In the genomic region with DNA sequence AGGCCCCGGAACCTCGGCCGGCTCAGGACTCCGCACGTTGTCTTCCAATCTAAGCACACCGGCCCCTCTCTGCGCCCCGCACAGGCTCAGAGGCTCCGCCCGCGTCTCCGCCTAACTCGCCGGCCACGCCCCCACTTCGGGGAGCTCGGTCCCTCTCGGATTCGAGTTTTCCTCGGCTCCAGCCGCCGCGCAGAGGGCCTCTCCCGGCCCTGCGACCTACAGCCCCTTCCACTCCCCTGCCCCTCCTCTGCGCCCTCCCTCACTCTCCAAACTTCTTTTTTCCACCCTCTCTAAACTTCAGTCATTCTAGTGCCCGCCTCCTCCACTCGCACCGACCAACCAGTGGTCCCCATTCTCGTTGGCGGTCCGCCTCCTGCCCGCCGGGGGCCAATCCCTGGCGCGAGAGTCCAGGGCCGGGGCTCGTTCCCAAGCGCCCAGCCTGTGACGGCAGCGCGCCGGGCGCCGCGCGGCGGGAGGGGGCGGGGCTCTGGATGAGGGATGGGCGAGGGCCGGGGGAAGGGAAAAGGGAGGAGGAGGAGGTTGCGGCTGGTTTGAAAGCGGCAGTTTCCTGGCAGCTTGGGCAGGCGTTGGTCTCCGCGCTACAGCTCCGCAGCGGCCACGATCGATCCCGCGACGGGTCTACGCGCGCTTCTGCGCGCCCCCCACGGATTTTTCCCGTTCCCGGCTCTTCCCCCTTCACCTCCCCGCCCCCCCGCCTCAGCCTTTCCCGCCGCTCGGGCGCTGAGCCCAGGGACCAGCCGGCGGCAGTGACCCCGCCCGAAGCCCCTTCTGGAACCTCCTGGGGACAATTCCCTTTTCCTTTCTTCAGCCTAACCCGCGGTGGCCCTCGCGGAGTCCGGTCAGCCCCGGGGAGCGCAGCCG, we compare ENCODE assay signal across 1 cellular context.
A peak's percentile ranks its signal among the peaks of the same experiment; 100 is the strongest.
TF ChIP-seq lines count a peak whose summit lies in the region.

TSS of gene MAGI3 (plus strand) at position 563 of the 882 bp plus-strand sequence. CDS start 519 bp downstream, outside the sequence.

TF ChIP-seq in K562, 482 proteins besides CTCF, POLR2A, EP300 and RAD21 (continued from another document and continues in another):
- TF ChIP-seq STAT6 (CRISPR knock-in tag; IDR thresholded peaks at IDR 0.05): no peak
- TF ChIP-seq DDX20 (tag; IDR thresholded peaks at IDR 0.05; ENCODE audit: low read depth): no peak
- TF ChIP-seq, protein P1, sequence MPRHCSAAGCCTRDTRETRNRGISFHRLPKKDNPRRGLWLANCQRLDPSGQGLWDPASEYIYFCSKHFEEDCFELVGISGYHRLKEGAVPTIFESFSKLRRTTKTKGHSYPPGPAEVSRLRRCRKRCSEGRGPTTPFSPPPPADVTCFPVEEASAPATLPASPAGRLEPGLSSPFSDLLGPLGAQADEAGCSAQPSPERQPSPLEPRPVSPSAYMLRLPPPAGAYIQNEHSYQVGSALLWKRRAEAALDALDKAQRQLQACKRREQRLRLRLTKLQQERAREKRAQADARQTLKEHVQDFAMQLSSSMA (CRISPR knock-in tag; IDR thresholded peaks at IDR 0.05): no peak
- no peak for TF ChIP-seq ZNF507 (tag; conservative IDR thresholded peaks at IDR 0.05)
- no peak for TF ChIP-seq SIRT6 (IDR thresholded peaks at IDR 0.05; ENCODE audit: low read depth, low read length)
- TF ChIP-seq CREB3L1 (IDR thresholded peaks at IDR 0.05; ENCODE audit: borderline replicate concordance, low read depth): no peak
- no peak for TF ChIP-seq E2F4 (CRISPR knock-in tag; IDR thresholded peaks at IDR 0.05; ENCODE audit: low read depth)
- TF ChIP-seq NR2F6 (CRISPR knock-in tag; IDR thresholded peaks at IDR 0.05): no peak
- peak in 1 of 3 experiments; percentile 27 for TF ChIP-seq YY1 (IDR thresholded peaks at IDR 0.05; ENCODE audit: borderline replicate concordance in 1 of 3, control insufficient read depth in 1 of 3, extremely low read depth in 1 of 3, insufficient read depth in 3 of 3, insufficient read length in 1 of 3, insufficient replicate concordance in 2 of 3, low read depth in 1 of 3, low read length in 2 of 3)
- no peak for TF ChIP-seq NFE2L1 (tag; IDR thresholded peaks at IDR 0.05; ENCODE audit: borderline replicate concordance, low read depth)
- TF ChIP-seq, protein P2, sequence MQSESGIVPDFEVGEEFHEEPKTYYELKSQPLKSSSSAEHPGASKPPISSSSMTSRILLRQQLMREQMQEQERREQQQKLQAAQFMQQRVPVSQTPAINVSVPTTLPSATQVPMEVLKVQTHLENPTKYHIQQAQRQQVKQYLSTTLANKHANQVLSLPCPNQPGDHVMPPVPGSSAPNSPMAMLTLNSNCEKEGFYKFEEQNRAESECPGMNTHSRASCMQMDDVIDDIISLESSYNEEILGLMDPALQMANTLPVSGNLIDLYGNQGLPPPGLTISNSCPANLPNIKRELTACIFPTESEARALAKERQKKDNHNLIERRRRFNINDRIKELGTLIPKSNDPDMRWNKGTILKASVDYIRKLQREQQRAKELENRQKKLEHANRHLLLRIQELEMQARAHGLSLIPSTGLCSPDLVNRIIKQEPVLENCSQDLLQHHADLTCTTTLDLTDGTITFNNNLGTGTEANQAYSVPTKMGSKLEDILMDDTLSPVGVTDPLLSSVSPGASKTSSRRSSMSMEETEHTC (IDR thresholded peaks at IDR 0.05): 0 out of 2 replicates have a peak, but pooled peaks have one; percentile 9
- 0 out of 2 replicates have a peak, but pooled peaks have one; percentile 30 for TF ChIP-seq RBM14 (IDR thresholded peaks at IDR 0.05; ENCODE audit: borderline replicate concordance, insufficient read depth, low read depth, low read length)
- TF ChIP-seq ZNF41 (CRISPR knock-in tag; conservative IDR thresholded peaks at IDR 0.05): no peak
- TF ChIP-seq ZNF133 (CRISPR knock-in tag; IDR thresholded peaks at IDR 0.05): no peak
- TF ChIP-seq HINFP (tag; conservative IDR thresholded peaks at IDR 0.05; ENCODE audit: low read depth): no peak
- no peak for TF ChIP-seq GTF2E2 (tag; IDR thresholded peaks at IDR 0.05)
- TF ChIP-seq, protein P3, sequence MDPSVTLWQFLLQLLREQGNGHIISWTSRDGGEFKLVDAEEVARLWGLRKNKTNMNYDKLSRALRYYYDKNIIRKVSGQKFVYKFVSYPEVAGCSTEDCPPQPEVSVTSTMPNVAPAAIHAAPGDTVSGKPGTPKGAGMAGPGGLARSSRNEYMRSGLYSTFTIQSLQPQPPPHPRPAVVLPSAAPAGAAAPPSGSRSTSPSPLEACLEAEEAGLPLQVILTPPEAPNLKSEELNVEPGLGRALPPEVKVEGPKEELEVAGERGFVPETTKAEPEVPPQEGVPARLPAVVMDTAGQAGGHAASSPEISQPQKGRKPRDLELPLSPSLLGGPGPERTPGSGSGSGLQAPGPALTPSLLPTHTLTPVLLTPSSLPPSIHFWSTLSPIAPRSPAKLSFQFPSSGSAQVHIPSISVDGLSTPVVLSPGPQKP (CRISPR knock-in tag; IDR thresholded peaks at IDR 0.05): no peak
- TF ChIP-seq, protein P4, sequence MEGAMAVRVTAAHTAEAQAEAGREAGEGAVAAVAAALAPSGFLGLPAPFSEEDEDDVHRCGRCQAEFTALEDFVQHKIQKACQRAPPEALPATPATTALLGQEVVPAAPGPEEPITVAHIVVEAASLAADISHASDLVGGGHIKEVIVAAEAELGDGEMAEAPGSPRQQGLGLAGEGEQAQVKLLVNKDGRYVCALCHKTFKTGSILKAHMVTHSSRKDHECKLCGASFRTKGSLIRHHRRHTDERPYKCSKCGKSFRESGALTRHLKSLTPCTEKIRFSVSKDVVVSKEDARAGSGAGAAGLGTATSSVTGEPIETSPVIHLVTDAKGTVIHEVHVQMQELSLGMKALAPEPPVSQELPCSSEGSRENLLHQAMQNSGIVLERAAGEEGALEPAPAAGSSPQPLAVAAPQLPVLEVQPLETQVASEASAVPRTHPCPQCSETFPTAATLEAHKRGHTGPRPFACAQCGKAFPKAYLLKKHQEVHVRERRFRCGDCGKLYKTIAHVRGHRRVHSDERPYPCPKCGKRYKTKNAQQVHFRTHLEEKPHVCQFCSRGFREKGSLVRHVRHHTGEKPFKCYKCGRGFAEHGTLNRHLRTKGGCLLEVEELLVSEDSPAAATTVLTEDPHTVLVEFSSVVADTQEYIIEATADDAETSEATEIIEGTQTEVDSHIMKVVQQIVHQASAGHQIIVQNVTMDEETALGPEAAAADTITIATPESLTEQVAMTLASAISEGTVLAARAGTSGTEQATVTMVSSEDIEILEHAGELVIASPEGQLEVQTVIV (CRISPR knock-in tag; IDR thresholded peaks at IDR 0.05; ENCODE audit: borderline replicate concordance): no peak
- no peak for TF ChIP-seq SMARCC2 (IDR thresholded peaks at IDR 0.05; ENCODE audit: low read depth)
- TF ChIP-seq POLR2B (IDR thresholded peaks at IDR 0.05; ENCODE audit: low read depth, partially characterized antibody): no peak
- TF ChIP-seq MTA1 (IDR thresholded peaks at IDR 0.05; ENCODE audit: borderline replicate concordance): no peak
- TF ChIP-seq, protein P5, sequence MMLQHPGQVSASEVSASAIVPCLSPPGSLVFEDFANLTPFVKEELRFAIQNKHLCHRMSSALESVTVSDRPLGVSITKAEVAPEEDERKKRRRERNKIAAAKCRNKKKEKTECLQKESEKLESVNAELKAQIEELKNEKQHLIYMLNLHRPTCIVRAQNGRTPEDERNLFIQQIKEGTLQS (IDR thresholded peaks at IDR 0.05): no peak
- TF ChIP-seq, protein P5 (CRISPR knock-in tag; conservative IDR thresholded peaks at IDR 0.05): no peak
- TF ChIP-seq ZNF407 (IDR thresholded peaks at IDR 0.05; ENCODE audit: low read depth): no peak
